Comparison of ENCODE assay signal across 1 cellular context in the genomic region with DNA sequence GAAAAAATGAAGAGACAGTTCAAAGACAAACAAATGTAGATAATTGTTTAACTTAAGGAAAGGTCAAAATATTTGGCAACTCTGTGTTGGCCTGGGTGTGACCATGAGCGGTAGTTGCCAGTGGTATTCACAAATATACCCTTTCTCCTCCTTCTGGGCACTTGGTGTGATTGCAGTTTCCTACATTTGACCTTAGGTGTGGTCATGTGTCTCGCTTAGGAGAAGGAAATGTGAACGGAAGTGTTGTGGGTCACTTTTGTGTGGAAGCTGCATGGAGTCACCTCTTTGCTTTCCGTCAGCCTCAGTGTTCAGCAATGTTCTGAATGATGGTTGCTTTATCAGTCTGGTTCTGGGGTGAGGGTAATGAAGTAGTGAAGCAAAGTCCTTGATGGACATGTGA.
TF ChIP-seq lines count a peak whose summit lies in the region.

No MANE protein-coding gene starts in this region.

TF ChIP-seq in K562, 482 proteins besides CTCF, POLR2A, EP300 and RAD21 (continued from another document and continues in another):
- TF ChIP-seq ZBTB40 (IDR thresholded peaks at IDR 0.05) = peak; percentile 62; the same call in 1 of the 2 replicates
- no peak for TF ChIP-seq ZBTB40 (CRISPR knock-in tag; IDR thresholded peaks at IDR 0.05)
- TF ChIP-seq ZNF274 (IDR thresholded peaks at IDR 0.05; ENCODE audit: borderline replicate concordance, low read depth, low read length) = no peak
- no peak for TF ChIP-seq SP1 (CRISPR knock-in tag; IDR thresholded peaks at IDR 0.05)
- no peak for TF ChIP-seq LEF1 (IDR thresholded peaks at IDR 0.05)
- TF ChIP-seq, protein P1, sequence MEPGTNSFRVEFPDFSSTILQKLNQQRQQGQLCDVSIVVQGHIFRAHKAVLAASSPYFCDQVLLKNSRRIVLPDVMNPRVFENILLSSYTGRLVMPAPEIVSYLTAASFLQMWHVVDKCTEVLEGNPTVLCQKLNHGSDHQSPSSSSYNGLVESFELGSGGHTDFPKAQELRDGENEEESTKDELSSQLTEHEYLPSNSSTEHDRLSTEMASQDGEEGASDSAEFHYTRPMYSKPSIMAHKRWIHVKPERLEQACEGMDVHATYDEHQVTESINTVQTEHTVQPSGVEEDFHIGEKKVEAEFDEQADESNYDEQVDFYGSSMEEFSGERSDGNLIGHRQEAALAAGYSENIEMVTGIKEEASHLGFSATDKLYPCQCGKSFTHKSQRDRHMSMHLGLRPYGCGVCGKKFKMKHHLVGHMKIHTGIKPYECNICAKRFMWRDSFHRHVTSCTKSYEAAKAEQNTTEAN (CRISPR knock-in tag; IDR thresholded peaks at IDR 0.05) = no peak
- 0 out of 2 replicates have a peak, but pooled peaks have one; percentile 21 for TF ChIP-seq DPF2 (IDR thresholded peaks at IDR 0.05)
- TF ChIP-seq ZNF224 (CRISPR knock-in tag; IDR thresholded peaks at IDR 0.05) = no peak
- no peak for TF ChIP-seq EGR1 (conservative IDR thresholded peaks at IDR 0.05)
- peak; percentile 46; the same call in 1 of the 2 replicates for TF ChIP-seq L3MBTL2 (IDR thresholded peaks at IDR 0.05)
- peak; percentile 80 for TF ChIP-seq ESRRA (IDR thresholded peaks at IDR 0.05; ENCODE audit: borderline replicate concordance, low read depth)
- TF ChIP-seq, protein P2, sequence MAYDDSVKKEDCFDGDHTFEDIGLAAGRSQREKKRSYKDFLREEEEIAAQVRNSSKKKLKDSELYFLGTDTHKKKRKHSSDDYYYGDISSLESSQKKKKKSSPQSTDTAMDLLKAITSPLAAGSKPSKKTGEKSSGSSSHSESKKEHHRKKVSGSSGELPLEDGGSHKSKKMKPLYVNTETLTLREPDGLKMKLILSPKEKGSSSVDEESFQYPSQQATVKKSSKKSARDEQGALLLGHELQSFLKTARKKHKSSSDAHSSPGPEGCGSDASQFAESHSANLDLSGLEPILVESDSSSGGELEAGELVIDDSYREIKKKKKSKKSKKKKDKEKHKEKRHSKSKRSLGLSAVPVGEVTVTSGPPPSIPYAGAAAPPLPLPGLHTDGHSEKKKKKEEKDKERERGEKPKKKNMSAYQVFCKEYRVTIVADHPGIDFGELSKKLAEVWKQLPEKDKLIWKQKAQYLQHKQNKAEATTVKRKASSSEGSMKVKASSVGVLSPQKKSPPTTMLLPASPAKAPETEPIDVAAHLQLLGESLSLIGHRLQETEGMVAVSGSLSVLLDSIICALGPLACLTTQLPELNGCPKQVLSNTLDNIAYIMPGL (CRISPR knock-in tag; IDR thresholded peaks at IDR 0.05) = no peak
- peak; percentile 76 for TF ChIP-seq NR2C1 (IDR thresholded peaks at IDR 0.05)
- peak; percentile 71 for TF ChIP-seq NR2C1 (tag; IDR thresholded peaks at IDR 0.05)
- peak; percentile 35 for TF ChIP-seq PHF20 (IDR thresholded peaks at IDR 0.05; ENCODE audit: partially characterized antibody)
- TF ChIP-seq, protein P3, sequence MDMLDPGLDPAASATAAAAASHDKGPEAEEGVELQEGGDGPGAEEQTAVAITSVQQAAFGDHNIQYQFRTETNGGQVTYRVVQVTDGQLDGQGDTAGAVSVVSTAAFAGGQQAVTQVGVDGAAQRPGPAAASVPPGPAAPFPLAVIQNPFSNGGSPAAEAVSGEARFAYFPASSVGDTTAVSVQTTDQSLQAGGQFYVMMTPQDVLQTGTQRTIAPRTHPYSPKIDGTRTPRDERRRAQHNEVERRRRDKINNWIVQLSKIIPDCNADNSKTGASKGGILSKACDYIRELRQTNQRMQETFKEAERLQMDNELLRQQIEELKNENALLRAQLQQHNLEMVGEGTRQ (CRISPR knock-in tag; IDR thresholded peaks at IDR 0.05) = peak; percentile 54
- peak; percentile 62; the same call in 1 of the 2 replicates for TF ChIP-seq ZNF584 (CRISPR knock-in tag; IDR thresholded peaks at IDR 0.05; ENCODE audit: low read depth)
- no peak for TF ChIP-seq YBX1 (IDR thresholded peaks at IDR 0.05)
- 0 out of 2 replicates have a peak, but pooled peaks have one; percentile 23 for TF ChIP-seq CTBP1 (IDR thresholded peaks at IDR 0.05; ENCODE audit: borderline replicate concordance)
- TF ChIP-seq SMC3 (conservative IDR thresholded peaks at IDR 0.05; ENCODE audit: insufficient read depth, low read depth, low read length) = 0 out of 2 replicates have a peak, but pooled peaks have one; percentile 27
- TF ChIP-seq, protein P4, sequence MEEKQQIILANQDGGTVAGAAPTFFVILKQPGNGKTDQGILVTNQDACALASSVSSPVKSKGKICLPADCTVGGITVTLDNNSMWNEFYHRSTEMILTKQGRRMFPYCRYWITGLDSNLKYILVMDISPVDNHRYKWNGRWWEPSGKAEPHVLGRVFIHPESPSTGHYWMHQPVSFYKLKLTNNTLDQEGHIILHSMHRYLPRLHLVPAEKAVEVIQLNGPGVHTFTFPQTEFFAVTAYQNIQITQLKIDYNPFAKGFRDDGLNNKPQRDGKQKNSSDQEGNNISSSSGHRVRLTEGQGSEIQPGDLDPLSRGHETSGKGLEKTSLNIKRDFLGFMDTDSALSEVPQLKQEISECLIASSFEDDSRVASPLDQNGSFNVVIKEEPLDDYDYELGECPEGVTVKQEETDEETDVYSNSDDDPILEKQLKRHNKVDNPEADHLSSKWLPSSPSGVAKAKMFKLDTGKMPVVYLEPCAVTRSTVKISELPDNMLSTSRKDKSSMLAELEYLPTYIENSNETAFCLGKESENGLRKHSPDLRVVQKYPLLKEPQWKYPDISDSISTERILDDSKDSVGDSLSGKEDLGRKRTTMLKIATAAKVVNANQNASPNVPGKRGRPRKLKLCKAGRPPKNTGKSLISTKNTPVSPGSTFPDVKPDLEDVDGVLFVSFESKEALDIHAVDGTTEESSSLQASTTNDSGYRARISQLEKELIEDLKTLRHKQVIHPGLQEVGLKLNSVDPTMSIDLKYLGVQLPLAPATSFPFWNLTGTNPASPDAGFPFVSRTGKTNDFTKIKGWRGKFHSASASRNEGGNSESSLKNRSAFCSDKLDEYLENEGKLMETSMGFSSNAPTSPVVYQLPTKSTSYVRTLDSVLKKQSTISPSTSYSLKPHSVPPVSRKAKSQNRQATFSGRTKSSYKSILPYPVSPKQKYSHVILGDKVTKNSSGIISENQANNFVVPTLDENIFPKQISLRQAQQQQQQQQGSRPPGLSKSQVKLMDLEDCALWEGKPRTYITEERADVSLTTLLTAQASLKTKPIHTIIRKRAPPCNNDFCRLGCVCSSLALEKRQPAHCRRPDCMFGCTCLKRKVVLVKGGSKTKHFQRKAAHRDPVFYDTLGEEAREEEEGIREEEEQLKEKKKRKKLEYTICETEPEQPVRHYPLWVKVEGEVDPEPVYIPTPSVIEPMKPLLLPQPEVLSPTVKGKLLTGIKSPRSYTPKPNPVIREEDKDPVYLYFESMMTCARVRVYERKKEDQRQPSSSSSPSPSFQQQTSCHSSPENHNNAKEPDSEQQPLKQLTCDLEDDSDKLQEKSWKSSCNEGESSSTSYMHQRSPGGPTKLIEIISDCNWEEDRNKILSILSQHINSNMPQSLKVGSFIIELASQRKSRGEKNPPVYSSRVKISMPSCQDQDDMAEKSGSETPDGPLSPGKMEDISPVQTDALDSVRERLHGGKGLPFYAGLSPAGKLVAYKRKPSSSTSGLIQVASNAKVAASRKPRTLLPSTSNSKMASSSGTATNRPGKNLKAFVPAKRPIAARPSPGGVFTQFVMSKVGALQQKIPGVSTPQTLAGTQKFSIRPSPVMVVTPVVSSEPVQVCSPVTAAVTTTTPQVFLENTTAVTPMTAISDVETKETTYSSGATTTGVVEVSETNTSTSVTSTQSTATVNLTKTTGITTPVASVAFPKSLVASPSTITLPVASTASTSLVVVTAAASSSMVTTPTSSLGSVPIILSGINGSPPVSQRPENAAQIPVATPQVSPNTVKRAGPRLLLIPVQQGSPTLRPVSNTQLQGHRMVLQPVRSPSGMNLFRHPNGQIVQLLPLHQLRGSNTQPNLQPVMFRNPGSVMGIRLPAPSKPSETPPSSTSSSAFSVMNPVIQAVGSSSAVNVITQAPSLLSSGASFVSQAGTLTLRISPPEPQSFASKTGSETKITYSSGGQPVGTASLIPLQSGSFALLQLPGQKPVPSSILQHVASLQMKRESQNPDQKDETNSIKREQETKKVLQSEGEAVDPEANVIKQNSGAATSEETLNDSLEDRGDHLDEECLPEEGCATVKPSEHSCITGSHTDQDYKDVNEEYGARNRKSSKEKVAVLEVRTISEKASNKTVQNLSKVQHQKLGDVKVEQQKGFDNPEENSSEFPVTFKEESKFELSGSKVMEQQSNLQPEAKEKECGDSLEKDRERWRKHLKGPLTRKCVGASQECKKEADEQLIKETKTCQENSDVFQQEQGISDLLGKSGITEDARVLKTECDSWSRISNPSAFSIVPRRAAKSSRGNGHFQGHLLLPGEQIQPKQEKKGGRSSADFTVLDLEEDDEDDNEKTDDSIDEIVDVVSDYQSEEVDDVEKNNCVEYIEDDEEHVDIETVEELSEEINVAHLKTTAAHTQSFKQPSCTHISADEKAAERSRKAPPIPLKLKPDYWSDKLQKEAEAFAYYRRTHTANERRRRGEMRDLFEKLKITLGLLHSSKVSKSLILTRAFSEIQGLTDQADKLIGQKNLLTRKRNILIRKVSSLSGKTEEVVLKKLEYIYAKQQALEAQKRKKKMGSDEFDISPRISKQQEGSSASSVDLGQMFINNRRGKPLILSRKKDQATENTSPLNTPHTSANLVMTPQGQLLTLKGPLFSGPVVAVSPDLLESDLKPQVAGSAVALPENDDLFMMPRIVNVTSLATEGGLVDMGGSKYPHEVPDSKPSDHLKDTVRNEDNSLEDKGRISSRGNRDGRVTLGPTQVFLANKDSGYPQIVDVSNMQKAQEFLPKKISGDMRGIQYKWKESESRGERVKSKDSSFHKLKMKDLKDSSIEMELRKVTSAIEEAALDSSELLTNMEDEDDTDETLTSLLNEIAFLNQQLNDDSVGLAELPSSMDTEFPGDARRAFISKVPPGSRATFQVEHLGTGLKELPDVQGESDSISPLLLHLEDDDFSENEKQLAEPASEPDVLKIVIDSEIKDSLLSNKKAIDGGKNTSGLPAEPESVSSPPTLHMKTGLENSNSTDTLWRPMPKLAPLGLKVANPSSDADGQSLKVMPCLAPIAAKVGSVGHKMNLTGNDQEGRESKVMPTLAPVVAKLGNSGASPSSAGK (IDR thresholded peaks at IDR 0.05) = peak; percentile 34; the same call in 1 of the 2 replicates
- TF ChIP-seq MED1 (CRISPR knock-in tag; IDR thresholded peaks at IDR 0.05; ENCODE audit: borderline replicate concordance) = no peak
- no peak for TF ChIP-seq THAP12 (CRISPR knock-in tag; IDR thresholded peaks at IDR 0.05)
- no peak for TF ChIP-seq KLF16 (IDR thresholded peaks at IDR 0.05)
- peak; percentile 44; the same call in 1 of the 2 replicates for TF ChIP-seq EHMT2 (IDR thresholded peaks at IDR 0.05)
